ENCODE assay signal across 8 cellular contexts in genomic region chr16:71961066-71962039, GRCh38.
A peak's percentile ranks its signal among the peaks of the same experiment; 100 is the strongest.
DNase-seq lines count a peak whose midpoint lies in the region; ATAC-seq and TF ChIP-seq lines count a peak whose summit lies in the region.

No MANE protein-coding gene starts in this region.

- TF ChIP-seq CTCF in GM12872 (IDR thresholded peaks at IDR 0.05; ENCODE audit: insufficient read depth, low read depth, low read length) (peak; percentile 84), brain microvascular endothelial cell (IDR thresholded peaks at IDR 0.05; ENCODE audit: low read depth, low read length, missing control alignments) (peak; percentile 85)

- H3K27ac ChIP-seq in brain microvascular endothelial cell: no peak overlapping the region

- no peaks in the 10 kb centered on the region for H3K27me3 ChIP-seq in brain microvascular endothelial cell (replicated peaks)

- no peaks in the 10 kb centered on the region for H3K36me3 ChIP-seq in brain microvascular endothelial cell (replicated peaks)

- in situ Hi-C loops in brain microvascular endothelial cell (cut with HindIII; ENCODE audit: low pct_ligation_motif_present, low sequenced_read_pairs): no loop called here

- ATAC-seq in HG02884 (IDR thresholded peaks at IDR 0.05; ENCODE audit: unreplicated experiment) (peak; percentile 74), GM19397 (IDR thresholded peaks at IDR 0.05; ENCODE audit: unreplicated experiment) (no peak)

- no peak overlapping the region for H3K4me3 ChIP-seq in brain microvascular endothelial cell (ENCODE audit: low read depth, low read length)

- peak; percentile 81 for DNase-seq in NCI-H2107 treated with DMSO at 0.1 percent for 48 hours (lab: John Stamatoyannopoulos, UW; ENCODE audit: unreplicated experiment)
- DNase-seq in UCSD-AML1 (lab: John Stamatoyannopoulos, UW; ENCODE audit: unreplicated experiment): peak; percentile 79
- DNase-seq in brain microvascular endothelial cell: peak; percentile 94
- peak; percentile 83 for DNase-seq in iPS-NIHi7 (ENCODE audit: extremely low spot score)
- peak; percentile 77 for DNase-seq in stimulated activated CD4-positive, alpha-beta T cell treated with anti-CD3 and anti-CD28 coated beads, Interleukin-12 subunit alpha, Interleukin-12 subunit beta, amount 100 ng/mL, for 4 hours
